Comparison of ENCODE assay signal across 17 cellular contexts in the genomic region with DNA sequence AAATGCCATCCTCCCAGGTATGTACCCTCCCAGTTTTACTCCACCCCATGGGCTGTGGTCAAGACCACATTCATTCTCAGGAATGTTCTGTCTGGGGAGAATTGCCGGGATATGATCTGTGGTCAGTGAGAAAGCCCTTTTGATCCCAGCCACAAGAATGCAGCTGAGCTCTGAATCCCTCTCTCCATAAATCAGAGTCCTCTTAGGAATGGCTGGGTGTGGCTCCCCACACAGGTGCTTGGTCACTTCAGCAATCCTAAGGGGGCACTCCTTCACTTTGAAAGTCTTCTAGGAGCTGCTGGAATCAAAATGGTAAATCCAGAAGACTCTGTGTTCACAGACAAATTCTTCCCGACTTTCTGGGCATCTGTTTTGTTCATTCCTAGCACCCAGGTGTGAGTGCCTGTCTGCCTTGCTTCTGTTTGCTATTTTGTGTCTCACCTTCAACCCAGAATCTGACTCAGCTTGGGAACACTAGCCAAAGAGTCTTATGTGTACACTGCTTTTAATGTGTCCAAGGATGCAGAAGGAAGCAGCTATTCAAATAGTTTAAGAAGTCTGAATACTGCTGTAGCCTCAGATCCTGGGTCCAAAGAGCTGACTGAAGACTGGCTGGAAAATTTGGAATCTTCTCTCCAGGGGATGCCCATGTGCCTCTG.
DNase-seq lines count a peak whose midpoint lies in the region; ATAC-seq and TF ChIP-seq lines count a peak whose summit lies in the region.
"Had no signal": no experiment of that assay in that cellular context is flagged by ENCODE, and none has a peak within 500 bp of the region (broad histone marks: within the 10 kb centered on the region; RNA-seq: fewer than 3 reads in every experiment).

No MANE protein-coding gene starts in this region.

- no peak overlapping the region for H3K27ac ChIP-seq in adrenal gland
- no peak overlapping the region for H3K27ac ChIP-seq in gastroesophageal sphincter
- H3K27ac ChIP-seq: heart right ventricle had no signal

- no peaks in the 10 kb centered on the region for H3K36me3 ChIP-seq in Caco-2 (ENCODE audit: control insufficient read depth, insufficient read depth, low read length)
- H3K36me3 ChIP-seq in mucosa of descending colon (ENCODE audit: low read depth): no peaks in the 10 kb centered on the region
- no peaks in the 10 kb centered on the region for H3K36me3 ChIP-seq in adrenal gland (replicated peaks in 1 of 2)
- H3K36me3 ChIP-seq in gastroesophageal sphincter: no peaks in the 10 kb centered on the region
- H3K36me3 ChIP-seq: heart right ventricle had no signal

- peaks cover 28% of the 10 kb centered on the region for H3K4me1 Mint-ChIP-seq in Caco-2 (ENCODE audit: low read depth, unreplicated experiment)
- H3K4me1 Mint-ChIP-seq: activated B cell treated with CpG ODN at 0.5 μM for 24 hours; CD8-positive, alpha-beta memory T cell; central memory CD8-positive, alpha-beta T cell; naive thymus-derived CD8-positive, alpha-beta T cell had no signal

- DNase-seq in Caco-2 (peak; percentile 76 to 87), NCI-H69 (lab: John Stamatoyannopoulos, UW) (peak; percentile 12), dedifferentiated amniotic fluid mesenchymal stem cell (ENCODE audit: extremely low spot score) (peak; percentile 24), mucosa of descending colon (no peak), adrenal gland (no peak), NCI-H2107 (lab: John Stamatoyannopoulos, UW) (no peak)
- DNase-seq: activated B cell treated with CpG ODN at 0.5 μM for 24 hours; activated T-cell treated with anti-CD3 and anti-CD28 coated beads, Interleukin-2, amount 50 U/mL, for 48 hours; CD8-positive, alpha-beta memory T cell; heart right ventricle; naive thymus-derived CD8-positive, alpha-beta T cell; NCI-H2029 treated with DMSO at 0.1 percent for 48 hours; RPMI8226; stimulated activated naive CD4-positive, alpha-beta T cell had no signal

- H3K27ac Mint-ChIP-seq in Caco-2 (ENCODE audit: unreplicated experiment): peak overlapping the region; percentile 93
- H3K27ac Mint-ChIP-seq: activated B cell treated with CpG ODN at 0.5 μM for 24 hours; CD8-positive, alpha-beta memory T cell; naive thymus-derived CD8-positive, alpha-beta T cell had no signal

- CTCF ChIA-PET in Caco-2 (lab: Charles Lee): interaction anchor here (1.1 to 1.6 kb wide), 3 partner anchors 37 to 86 kb away, joined by 3 to 19 read pairs (median 11); no protein-coding TSS in a partner anchor

- no peaks in the 10 kb centered on the region for H3K27me3 Mint-ChIP-seq in Caco-2 (ENCODE audit: insufficient read depth, unreplicated experiment)

- no peaks in the 10 kb centered on the region for H3K36me3 Mint-ChIP-seq in Caco-2 (ENCODE audit: insufficient read depth, unreplicated experiment)
- H3K36me3 Mint-ChIP-seq: CD8-positive, alpha-beta memory T cell; naive thymus-derived CD8-positive, alpha-beta T cell had no signal

- POLR2A ChIA-PET in Caco-2 (lab: Charles Lee): interaction anchor here (1.4 to 1.6 kb wide), 2 partner anchors 102 to 295 kb away, joined by 3 to 5 read pairs; partner anchors contain the start of gene BMP4

- H3K4me3 ChIP-seq in Caco-2 (ENCODE audit: low read depth, low read length) (no peak overlapping the region), mucosa of descending colon (no peak overlapping the region), adrenal gland (no peak overlapping the region), gastroesophageal sphincter (no peak overlapping the region)
- H3K4me3 ChIP-seq: heart right ventricle had no signal

- WGBS in adrenal gland, 4 donors: 80 to 88% (median 81%) methylated on average over 2 of the region's 2 CpGs
- 80 to 92% methylated on average over 2 of the region's 2 CpGs for WGBS in gastroesophageal sphincter (ENCODE audit: low coverage in 1 of 2), 2 donors

- H3K27me3 ChIP-seq in Caco-2 (replicated peaks; ENCODE audit: control insufficient read depth, insufficient read depth, low read length): no peaks in the 10 kb centered on the region
- no peaks in the 10 kb centered on the region for H3K27me3 ChIP-seq in adrenal gland
- H3K27me3 ChIP-seq in gastroesophageal sphincter: no peaks in the 10 kb centered on the region

- ATAC-seq in mucosa of descending colon (peak; percentile 28), HG03196 (IDR thresholded peaks at IDR 0.05; ENCODE audit: unreplicated experiment) (no peak), gastroesophageal sphincter (no peak)
- ATAC-seq: naive thymus-derived CD8-positive, alpha-beta T cell had no signal

- H3K4me3 Mint-ChIP-seq in Caco-2 (ENCODE audit: unreplicated experiment): peak overlapping the region; percentile 5
- H3K4me3 Mint-ChIP-seq: activated B cell treated with CpG ODN at 0.5 μM for 24 hours; CD8-positive, alpha-beta memory T cell; central memory CD8-positive, alpha-beta T cell; naive thymus-derived CD8-positive, alpha-beta T cell had no signal

- no TSS peak for BruUV-seq in Caco-2 (replicated peaks; lab: Mats Ljungman, UMichigan)

- intact Hi-C loops in Caco-2 (cut with micrococcal nuclease; ENCODE audit: unreplicated experiment): loop anchor here (1.0 kb wide), 1 partner anchor 77 kb away; no protein-coding TSS in a partner anchor
- intact Hi-C loops in mucosa of descending colon (cut with DNase I, micrococcal nuclease): no loop called here
- intact Hi-C loops in adrenal gland (cut with DNase I): no loop called here

- H3K4me1 ChIP-seq in Caco-2 (peaks cover 30% of the 10 kb centered on the region), mucosa of descending colon (ENCODE audit: low read depth) (no peaks in the 10 kb centered on the region), adrenal gland (replicated peaks in 1 of 2) (peaks cover 5% of the 10 kb centered on the region in 2 donors), gastroesophageal sphincter (no peaks in the 10 kb centered on the region)
- H3K4me1 ChIP-seq: heart right ventricle had no signal

- TF ChIP-seq EP300 in gastroesophageal sphincter (IDR thresholded peaks at IDR 0.05): no peak

- TF ChIP-seq POLR2A in adrenal gland (IDR thresholded peaks at IDR 0.05) (no peak), gastroesophageal sphincter (IDR thresholded peaks at IDR 0.05) (no peak)

- TF ChIP-seq CTCF in Caco-2 (IDR thresholded peaks at IDR 0.05; ENCODE audit: insufficient read depth in 1 of 2, low read depth in 1 of 2, low read length in 1 of 2, severe bottlenecking in 1 of 2, unreplicated experiment in 1 of 2) (peak in 1 of 2 experiments; percentile 12), mucosa of descending colon (IDR thresholded peaks at IDR 0.05) (no peak), adrenal gland (IDR thresholded peaks at IDR 0.05) (no peak), gastroesophageal sphincter (IDR thresholded peaks at IDR 0.05) (no peak)

- H3K9me3 Mint-ChIP-seq in Caco-2 (ENCODE audit: unreplicated experiment): no peaks in the 10 kb centered on the region
- H3K9me3 Mint-ChIP-seq: activated B cell treated with CpG ODN at 0.5 μM for 24 hours; central memory CD8-positive, alpha-beta T cell; naive thymus-derived CD8-positive, alpha-beta T cell had no signal

- 0 out of 2 replicates have a peak, but pooled peaks cover 7% of the 10 kb centered on the region for H3K9me3 ChIP-seq in Caco-2
- no peaks in the 10 kb centered on the region for H3K9me3 ChIP-seq in mucosa of descending colon
- no peaks in the 10 kb centered on the region for H3K9me3 ChIP-seq in adrenal gland (replicated peaks in 1 of 3)
- H3K9me3 ChIP-seq in gastroesophageal sphincter: no peaks in the 10 kb centered on the region
- H3K9me3 ChIP-seq: heart right ventricle had no signal

Comparison
In these comparisons a context has a peak if more than half of its experiments do, and no peak if none do; other contexts are left out.
1. DNase-seq: peak in Caco-2 (2 of 2), NCI-H69 (single experiment) and dedifferentiated amniotic fluid mesenchymal stem cell (single experiment); none in mucosa of descending colon (0 of 3), adrenal gland (0 of 7) and NCI-H2107 (single experiment).